9 cellular contexts compared by ENCODE assay signal in the genomic region with DNA sequence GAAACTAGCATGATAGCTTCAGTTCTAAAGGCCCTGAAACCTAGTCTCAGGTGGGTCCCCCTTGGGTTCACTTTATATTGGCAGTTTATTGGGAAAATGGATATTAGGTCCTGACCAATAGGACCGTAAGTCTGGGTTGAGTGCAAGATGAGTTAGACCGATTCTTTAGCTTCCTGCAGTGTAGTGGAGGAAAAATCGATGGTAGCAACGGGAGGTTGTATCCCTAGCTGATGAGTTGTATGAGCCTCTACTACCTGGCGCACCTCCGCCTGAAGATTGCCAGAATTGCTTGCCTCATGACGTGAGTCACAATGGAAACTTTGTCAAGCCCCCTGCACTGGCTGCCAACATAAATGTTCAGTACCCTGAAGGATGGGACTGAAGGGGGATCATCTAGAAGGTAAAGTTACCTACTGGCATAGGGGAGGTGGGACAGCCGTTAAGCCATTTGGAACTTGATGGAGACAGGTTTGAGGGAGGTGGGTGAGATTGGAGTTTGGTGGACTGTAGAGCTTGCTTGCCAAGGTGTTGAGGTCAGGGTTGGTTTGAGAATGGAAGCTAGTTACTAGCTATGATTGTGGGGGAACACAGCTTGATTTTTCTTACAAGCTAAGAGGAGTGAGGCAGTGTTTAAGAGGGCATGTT. TPM values are rescaled to one million over a fixed set of nuclear protein-coding genes. Genes with fewer than 3 reads are reported as not detected.
DNase-seq lines count a peak whose midpoint lies in the region; ATAC-seq and TF ChIP-seq lines count a peak whose summit lies in the region.
"Had no signal": no experiment of that assay in that cellular context is flagged by ENCODE, and none has a peak within 500 bp of the region (broad histone marks: within the 10 kb centered on the region; RNA-seq: fewer than 3 reads in every experiment).

No MANE protein-coding gene starts in this region.

- ATAC-seq in HG02763 (IDR thresholded peaks at IDR 0.05; ENCODE audit: unreplicated experiment), result no peak

- peak overlapping the region; percentile 79 for H3K27ac ChIP-seq in hepatocyte

- TF ChIP-seq CTCF in hepatocyte (IDR thresholded peaks at IDR 0.05; ENCODE audit: poor library complexity), result no peak

- no peaks in the 10 kb centered on the region for H3K9me3 ChIP-seq in hepatocyte (ENCODE audit: low read depth)
- H3K9me3 ChIP-seq: adrenal gland had no signal

- H2AFZ ChIP-seq in hepatocyte, result no peak overlapping the region

- peaks cover 17% of the 10 kb centered on the region for H3K4me1 ChIP-seq in hepatocyte (ENCODE audit: insufficient read depth)

- peaks cover 9% of the 10 kb centered on the region for H3K36me3 ChIP-seq in hepatocyte (replicated peaks; ENCODE audit: insufficient read depth, low read depth)

- no peaks in the 10 kb centered on the region for H3K27me3 ChIP-seq in hepatocyte
- H3K27me3 ChIP-seq: adrenal gland had no signal

- H3K4me2 ChIP-seq in hepatocyte, result peak overlapping the region; percentile 93

- peaks cover 61% of the 10 kb centered on the region for H4K20me1 ChIP-seq in hepatocyte (ENCODE audit: insufficient read depth, poor library complexity, severe bottlenecking)

- H3K9me2 ChIP-seq in hepatocyte (replicated peaks; ENCODE audit: insufficient read depth), result no peaks in the 10 kb centered on the region

- no peak overlapping the region for H3K4me3 ChIP-seq in hepatocyte

- DNase-seq in SIG-M5 treated with dmso at 0.1 percent for 504 hours (lab: John Stamatoyannopoulos, UW; ENCODE audit: unreplicated experiment) (peak; percentile 22), SIG-M5 (lab: John Stamatoyannopoulos, UW) (no peak), hepatocyte (ENCODE audit: low spot score) (no peak), HPDE6-E6E7 (ENCODE audit: extremely low spot score) (no peak), SW 1271 (lab: John Stamatoyannopoulos, UW) (no peak)
- DNase-seq in activated CD8-positive, alpha-beta memory T cell treated with anti-CD3 and anti-CD28 coated beads, Interleukin-2, amount 50 U/mL, for 48 hours, result peak; percentile 83
- DNase-seq in stimulated activated naive CD4-positive, alpha-beta T cell treated with Interleukin-2 at 50 U/mL for 16 hours (lab: John Stamatoyannopoulos, UW), result peak; percentile 15

- H3K79me2 ChIP-seq in hepatocyte, result peaks cover 51% of the 10 kb centered on the region

- 82% methylated on average over 8 of the region's 8 CpGs for WGBS in hepatocyte (ENCODE audit: low lambda C conversion rate, missing lambda C conversion rate)

RNA-seq across cellular contexts. Expression of a gene that starts 4.0 kb away (rescaled TPM):
- 37.3 and 38.5 TPM in 2 replicates for total RNA-seq in hepatocyte
- 15.7 and 23.5 TPM in 2 replicates for polyA plus RNA-seq in hepatocyte

RNA-seq across cellular contexts. Expression of a gene that starts 43.1 kb away (rescaled TPM):
- 10.0 and 17.4 TPM in 2 replicates for total RNA-seq in hepatocyte
- polyA plus RNA-seq in hepatocyte, result 18.8 and 19.1 TPM in 2 replicates

Comparison
In these comparisons a context has a peak if more than half of its experiments do, and no peak if none do; other contexts are left out.
1. DNase-seq: peak in SIG-M5 treated with dmso at 0.1 percent for 504 hours (single experiment), activated CD8-positive, alpha-beta memory T cell treated with anti-CD3 and anti-CD28 coated beads, Interleukin-2, amount 50 U/mL, for 48 hours (single experiment) and stimulated activated naive CD4-positive, alpha-beta T cell treated with Interleukin-2 at 50 U/mL for 16 hours (single experiment); none in SIG-M5 (single experiment), hepatocyte (single experiment), HPDE6-E6E7 (single experiment) and SW 1271 (0 of 2).